In the genomic region with DNA sequence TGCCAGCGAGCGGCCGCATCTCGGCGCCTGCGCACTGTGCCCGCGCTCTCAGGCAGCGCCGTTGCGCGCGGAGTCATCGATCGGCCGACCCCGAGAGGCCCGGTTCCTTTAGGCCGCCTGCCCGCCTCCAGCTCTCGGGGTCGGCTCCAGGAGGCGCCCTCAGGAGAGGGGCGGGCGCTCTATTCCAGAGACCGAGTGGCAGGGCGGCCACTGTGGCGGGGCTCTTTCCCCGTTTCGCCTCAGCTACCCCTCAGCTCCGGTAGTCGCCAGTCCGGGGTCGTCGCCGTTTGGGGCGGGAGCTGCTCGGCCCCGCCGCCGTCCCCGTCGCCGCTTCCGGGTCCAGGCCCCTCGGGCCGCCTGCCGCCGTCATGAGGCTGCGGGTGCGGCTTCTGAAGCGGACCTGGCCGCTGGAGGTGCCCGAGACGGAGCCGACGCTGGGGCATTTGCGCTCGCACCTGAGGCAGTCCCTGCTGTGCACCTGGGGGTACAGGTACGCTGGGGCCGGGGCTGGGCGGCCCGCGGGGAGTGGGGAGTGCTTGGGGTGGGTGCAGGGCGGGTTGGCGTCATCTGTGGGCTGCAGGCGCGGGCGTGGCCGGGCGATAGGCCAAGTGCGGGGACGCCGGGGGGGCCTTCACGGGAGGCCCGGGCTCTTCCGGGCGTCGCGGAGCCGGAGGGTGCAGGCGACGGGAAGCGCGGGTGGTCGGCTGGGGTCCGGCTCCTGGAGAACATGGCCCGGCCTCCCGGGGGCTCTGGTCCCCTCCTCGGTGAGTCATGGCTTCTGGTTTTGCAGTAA, we compare ENCODE assay signal across 8 cellular contexts. TPM values are rescaled to one million over a fixed set of nuclear protein-coding genes. Genes with fewer than 3 reads are reported as not detected.
DNase-seq lines count a peak whose midpoint lies in the region; ATAC-seq, FAIRE-seq and TF ChIP-seq lines count a peak whose summit lies in the region.

FBXO7 (plus strand) TSS at position 177 of the 793 bp plus-strand sequence; CDS start at position 369, 192 bp downstream.

- dilution Hi-C loops in keratinocyte (cut with MboI; ENCODE audit: extremely low pct_ligation_motif_present, low sequenced_read_pairs) = no loop called here

- peaks cover 6% of the 10 kb centered on the region for H3K9me1 ChIP-seq in keratinocyte (ENCODE audit: control insufficient read depth, extremely low read depth, insufficient read depth, low read length)

- no peaks in the 10 kb centered on the region for H3K27me3 ChIP-seq in keratinocyte (ENCODE audit: control insufficient read depth, extremely low read depth, insufficient read depth, low read length)

- no peaks in the 10 kb centered on the region for H3K9me3 ChIP-seq in keratinocyte (ENCODE audit: control insufficient read depth, low read depth, low read length)

- peak within 1 kb of the TSS; percentile 90 for H3K4me2 ChIP-seq in keratinocyte (ENCODE audit: control insufficient read depth, extremely low read depth, insufficient read depth, low read depth, low read length)

- H2AFZ ChIP-seq in keratinocyte (ENCODE audit: control insufficient read depth, low read length) = peak within 1 kb of the TSS; percentile 79

- H4K20me1 ChIP-seq in keratinocyte (ENCODE audit: control insufficient read depth, extremely low read depth, insufficient read depth, low read length) = peaks cover 13% of the 10 kb centered on the region

- TF ChIP-seq POLR2A in GM18951 (IDR thresholded peaks at IDR 0.05; ENCODE audit: extremely low read depth, insufficient read depth, insufficient read length) = peak; percentile 79

- peak within 1 kb of the TSS; percentile 92 for H3K9ac ChIP-seq in keratinocyte (ENCODE audit: control insufficient read depth, extremely low read depth, insufficient read depth, low read length)

- H3K4me3 ChIP-seq in keratinocyte (ENCODE audit: control insufficient read depth in 2 of 3, extremely low read depth in 1 of 3, insufficient read depth in 2 of 3, low read depth in 1 of 3, low read length in 3 of 3) = peak within 1 kb of the TSS; percentile 92 to 98 (median 96)

- peak; percentile 96 for DNase-seq in AG08396 (ENCODE audit: low spot score)
- peak; percentile 78 for DNase-seq in NCI-H446 treated with DMSO at 0.1 percent for 48 hours (lab: John Stamatoyannopoulos, UW)
- peak; percentile 86 for DNase-seq in activated CD4-positive, CD25-positive, alpha-beta regulatory T cell treated with anti-CD3 and anti-CD28 coated beads, Interleukin-2, amount 50 U/mL, for 72 hours
- peak; percentile 88 for DNase-seq in cerebellar cortex (ENCODE audit: low spot score)
- DNase-seq in keratinocyte (ENCODE audit: low read depth, low spot score) = no peak
- DNase-seq in stimulated activated CD4-positive, alpha-beta T cell treated with anti-CD3 and anti-CD28 coated beads, Interleukin-15, amount 100 ng/mL, for 1 hour (ENCODE audit: low read depth in 1 of 2, low spot score in 1 of 2) = peak; percentile 65 to 79

- peaks cover under 1 to 3% of the 10 kb centered on the region in 2 experiments for H3K36me3 ChIP-seq in keratinocyte (ENCODE audit: control insufficient read depth in 2 of 2, extremely low read depth in 1 of 2, insufficient read depth in 2 of 2, low read length in 2 of 2)

- peak within 1 kb of the TSS; percentile 93 for H3K27ac ChIP-seq in keratinocyte (ENCODE audit: control insufficient read depth, insufficient read depth, low read length)

- FAIRE-seq in keratinocyte (lab: Jason Lieb, UNC) = no peak

- peaks cover 46% of the 10 kb centered on the region for H3K79me2 ChIP-seq in keratinocyte (ENCODE audit: control insufficient read depth, insufficient read depth, low read length)

- peaks cover 19% of the 10 kb centered on the region for H3K4me1 ChIP-seq in keratinocyte (ENCODE audit: control insufficient read depth, extremely low read depth, insufficient read depth, low read length)

- ATAC-seq in HG03196 (IDR thresholded peaks at IDR 0.05; ENCODE audit: unreplicated experiment) = peak; percentile 70

- in situ Hi-C loops in GM18951 (cut with MboI; ENCODE audit: low sequenced_read_pairs, unreplicated experiment) = no loop called here

- peak in 2 of 3 experiments; percentile 7 to 24 for TF ChIP-seq CTCF in keratinocyte (optimal IDR thresholded peaks at IDR 0.05 in 1 of 3, IDR thresholded peaks at IDR 0.05 in 1 of 3, conservative IDR thresholded peaks at IDR 0.05 in 1 of 3; ENCODE audit: extremely low read depth in 1 of 3, insufficient read depth in 2 of 3, low read length in 3 of 3)

RNA-seq across cellular contexts. Expression of gene FBXO7, which starts in this region (rescaled TPM):
- 88.7 to 106 TPM (median 101 TPM) in 3 replicates for polyA plus RNA-seq in keratinocyte
- 22.1 TPM for polyA plus RNA-seq in keratinocyte (2011; ENCODE audit: low read depth)
- 90.1 and 135 TPM in 2 replicates for polyA plus RNA-seq in keratinocyte (2011; cell fraction: cytosol; rRNA removed)
- polyA plus RNA-seq in keratinocyte (2011; cell fraction: nucleus; rRNA removed) = 79.9 and 82.2 TPM in 2 replicates
- 49.8 and 57.6 TPM in 2 replicates for polyA plus RNA-seq in keratinocyte (2012; ENCODE audit: low replicate concordance)
- 71.6 to 104 TPM (median 102 TPM) in 3 replicates for polyA minus RNA-seq in keratinocyte
- 63.9 TPM for polyA minus RNA-seq in keratinocyte (2011; cell fraction: cytosol; rRNA and poly(A)+ RNA removed)
- polyA minus RNA-seq in keratinocyte (2011; cell fraction: nucleus; rRNA and poly(A)+ RNA removed) = 26.4 and 42.0 TPM in 2 replicates
